In the genomic region with DNA sequence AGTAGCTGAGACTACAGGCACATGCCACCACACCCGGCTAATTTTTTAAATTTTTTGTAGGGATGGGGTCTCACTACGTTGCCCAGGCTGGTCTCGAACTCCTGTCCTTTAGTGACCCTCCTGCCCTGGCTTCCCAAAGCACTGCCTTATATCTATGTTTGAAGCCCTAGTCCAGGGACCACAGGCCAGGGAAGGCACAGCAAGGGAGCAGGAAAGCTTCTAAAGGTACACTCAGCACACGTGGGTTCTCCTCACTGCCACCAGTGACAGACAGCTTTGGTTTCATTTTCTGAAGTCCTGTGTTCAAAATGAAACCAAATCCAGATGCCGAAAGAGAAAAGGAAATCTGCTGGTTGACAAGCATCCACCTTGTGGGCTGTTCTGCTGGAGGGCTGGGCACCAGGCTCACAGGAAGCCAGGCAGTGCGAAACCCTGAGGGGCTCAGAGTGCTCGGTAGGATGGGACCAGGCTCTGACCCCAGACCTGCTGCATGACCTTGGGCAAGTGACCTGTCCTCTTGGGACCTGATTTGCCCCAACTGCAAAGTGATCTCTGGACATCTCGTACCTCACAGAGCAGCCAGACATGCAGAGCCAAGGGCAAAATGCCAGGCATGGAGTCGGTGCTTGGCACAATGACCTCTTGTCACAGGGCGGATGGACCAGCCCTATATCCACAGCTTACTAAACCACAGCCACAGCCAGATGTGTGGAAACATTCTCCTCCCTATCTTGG, we compare ENCODE assay signal across 8 cellular contexts. TPM values are rescaled to one million over a fixed set of nuclear protein-coding genes. Genes with fewer than 3 reads are reported as not detected.
DNase-seq lines count a peak whose midpoint lies in the region; ATAC-seq, FAIRE-seq and TF ChIP-seq lines count a peak whose summit lies in the region.

No MANE protein-coding gene starts in this region.

- POLR2A ChIA-PET in K562 (lab: Yijun Ruan, JAX): interaction anchor here (0.7 to 0.9 kb wide), 2 partner anchors 9 to 210 kb away, joined by 3 to 5 read pairs; no protein-coding TSS in a partner anchor

- in situ Hi-C loops in K562 (cut with MboI): no loop called here

- no peak overlapping the region for H2AFZ ChIP-seq in Karpas-422 (ENCODE audit: low read length)
- no peak overlapping the region for H2AFZ ChIP-seq in K562 (ENCODE audit: low read depth, low read length)
- no peak overlapping the region for H2AFZ ChIP-seq in mesenchymal stem cell (ENCODE audit: low read depth, low read length)

- H3K4me1 ChIP-seq in Karpas-422 (ENCODE audit: low read length) (peaks cover 38% of the 10 kb centered on the region), K562 (replicated peaks in 1 of 2; ENCODE audit: control insufficient read depth in 2 of 2, insufficient read depth in 2 of 2, low read length in 2 of 2) (peaks cover 19 to 35% of the 10 kb centered on the region in 2 experiments; a peak in 4 of 5 replicates), mesenchymal stem cell (ENCODE audit: control insufficient read depth, insufficient read depth, low read depth, low read length) (peaks cover 25% of the 10 kb centered on the region)

- H3K9me3 Mint-ChIP-seq in mesothelial cell of epicardium: no peaks in the 10 kb centered on the region

- TF ChIP-seq CTCF in AG10803 (conservative IDR thresholded peaks at IDR 0.05; ENCODE audit: low read length) (no peak), K562 (IDR thresholded peaks at IDR 0.05 in 2 of 3, conservative IDR thresholded peaks at IDR 0.05 in 1 of 3; ENCODE audit: insufficient read depth in 2 of 3, low read depth in 1 of 3, low read length in 3 of 3) (no peak), D721Med (IDR thresholded peaks at IDR 0.05; ENCODE audit: insufficient read depth, missing control alignments) (no peak), mesothelial cell of epicardium (IDR thresholded peaks at IDR 0.05; ENCODE audit: unreplicated experiment) (no peak)

- FAIRE-seq in K562 (lab: Jason Lieb, UNC) (no peak), D721Med (lab: Jason Lieb, UNC) (no peak)

- H3K14ac ChIP-seq in mesenchymal stem cell (ENCODE audit: low read length in 2 of 2): no peak overlapping the region

- H3K4me1 Mint-ChIP-seq in mesothelial cell of epicardium: peaks cover 21% of the 10 kb centered on the region

- peaks cover 1% of the 10 kb centered on the region; the same call in 1 of the 2 replicates for H4K20me1 ChIP-seq in Karpas-422 (ENCODE audit: insufficient read depth, low read depth, low read length)
- H4K20me1 ChIP-seq in K562 (replicated peaks; ENCODE audit: control insufficient read depth, insufficient read depth, low read length): peaks cover 11% of the 10 kb centered on the region; the same call in 1 of the 2 replicates

- TF ChIP-seq RAD21 in K562 (CRISPR knock-in tag; conservative IDR thresholded peaks at IDR 0.05 in 1 of 2, IDR thresholded peaks at IDR 0.05 in 1 of 2): no peak

- peak overlapping the region; percentile 2 for H3K4me2 ChIP-seq in Karpas-422 (ENCODE audit: low read depth, low read length, poor library complexity, severe bottlenecking)
- H3K4me2 ChIP-seq in K562 (ENCODE audit: insufficient read depth, low read length): peak overlapping the region; percentile 29
- H3K4me2 ChIP-seq in mesenchymal stem cell (ENCODE audit: low read length, poor library complexity, severe bottlenecking): no peak overlapping the region

- no peak for TF ChIP-seq POLR2A in K562 (conservative IDR thresholded peaks at IDR 0.05)

- no peak overlapping the region for H3K23ac ChIP-seq in mesenchymal stem cell (ENCODE audit: low read length in 2 of 2)

- H2AK5ac ChIP-seq in mesenchymal stem cell (ENCODE audit: low read length, severe bottlenecking): peak overlapping the region; percentile 50

- peak overlapping the region in 1 of 2 experiments; percentile 0 for H2BK12ac ChIP-seq in mesenchymal stem cell (ENCODE audit: low read length in 2 of 2)

- CTCF ChIA-PET in K562 (lab: Yijun Ruan, JAX; ENCODE audit: low intra/inter-chr PET ratio): interaction anchor here (5.2 kb wide), 1 partner anchor 288 kb away, joined by 58 read pairs; no protein-coding TSS in a partner anchor

- H2BK5ac ChIP-seq in mesenchymal stem cell (ENCODE audit: low read depth, low read length, poor library complexity, severe bottlenecking): no peak overlapping the region

- H3K9me3 ChIP-seq in Karpas-422 (ENCODE audit: low read length) (no peaks in the 10 kb centered on the region), K562 (replicated peaks; ENCODE audit: control insufficient read depth, insufficient read depth, low read depth, low read length) (no peaks in the 10 kb centered on the region), mesenchymal stem cell (ENCODE audit: control insufficient read depth, low read length) (no peaks in the 10 kb centered on the region)

- H3K18ac ChIP-seq in mesenchymal stem cell (ENCODE audit: low read depth in 1 of 2, low read length in 2 of 2): no peak overlapping the region

- 41% methylated on average over 10 of the region's 10 CpGs for WGBS in K562 (ENCODE audit: insufficient coverage, low coverage, missing lambda C conversion rate)
- 86% methylated on average over 10 of the region's 10 CpGs for WGBS in mesenchymal stem cell

- no peak overlapping the region for H4K91ac ChIP-seq in mesenchymal stem cell (ENCODE audit: low read length)

- no peaks in the 10 kb centered on the region for H3K9me1 ChIP-seq in K562 (ENCODE audit: control insufficient read depth, insufficient read depth, low read length)

- H3K79me2 ChIP-seq in Karpas-422 (ENCODE audit: low read length) (no peaks in the 10 kb centered on the region), K562 (ENCODE audit: control insufficient read depth, insufficient read depth, low read length) (peaks cover 19% of the 10 kb centered on the region)

- H4K8ac ChIP-seq in mesenchymal stem cell (ENCODE audit: low read length): no peak overlapping the region

- no peak overlapping the region for H3K27ac ChIP-seq in Karpas-422 (ENCODE audit: low read length)
- H3K27ac ChIP-seq in K562 (ENCODE audit: extremely low read depth, low read depth, low read length): no peak overlapping the region
- H3K27ac ChIP-seq in mesenchymal stem cell (ENCODE audit: low read length, poor library complexity, severe bottlenecking): no peak overlapping the region

- H3K4ac ChIP-seq in mesenchymal stem cell (ENCODE audit: low read depth in 1 of 2, low read length in 2 of 2): no peak overlapping the region

- no peaks in the 10 kb centered on the region for H3K27me3 Mint-ChIP-seq in mesothelial cell of epicardium (ENCODE audit: low read depth)

- H3K9ac ChIP-seq in Karpas-422 (ENCODE audit: low read length): no peak overlapping the region; the same call in 1 of the 2 replicates
- H3K9ac ChIP-seq in K562 (ENCODE audit: insufficient read depth in 1 of 2, low read depth in 2 of 2, low read length in 2 of 2): peak overlapping the region in 1 of 2 experiments; percentile 44; a peak in 1 of 4 replicates
- peak overlapping the region; percentile 21 for H3K9ac ChIP-seq in mesenchymal stem cell (ENCODE audit: low read length)

- intact Hi-C loops in K562 (cut with micrococcal nuclease): loop anchor here (10.0 kb wide), 2 partner anchors 54 to 124 kb away; no protein-coding TSS in a partner anchor

- ATAC-seq in K562 (no peak), GM21786 (IDR thresholded peaks at IDR 0.05; ENCODE audit: unreplicated experiment) (no peak)

- no peaks in the 10 kb centered on the region for H3K9me2 ChIP-seq in Karpas-422 (replicated peaks; ENCODE audit: insufficient read depth, low read length)

- TF ChIP-seq EP300 in K562 (IDR thresholded peaks at IDR 0.05; ENCODE audit: low read length): no peak

- no peak overlapping the region for H2BK15ac ChIP-seq in mesenchymal stem cell (ENCODE audit: low read depth, poor library complexity, severe bottlenecking)

- H3K4me3 Mint-ChIP-seq in mesothelial cell of epicardium: no peak overlapping the region

- no TSS peak for BruUV-seq in K562 (replicated peaks; lab: Mats Ljungman, UMichigan)

- no peaks in the 10 kb centered on the region for H3K36me3 Mint-ChIP-seq in mesothelial cell of epicardium

- peak; percentile 50 for DNase-seq in AG10803 (ENCODE audit: low read depth)
- no peak for DNase-seq in Karpas-422
- no peak for DNase-seq in K562 (ENCODE audit: extremely low read depth in 1 of 4, low spot score in 3 of 4)
- no peak for DNase-seq in mesenchymal stem cell
- DNase-seq in D721Med (ENCODE audit: insufficient read length, low spot score): no peak
- DNase-seq in mesothelial cell of epicardium (ENCODE audit: low spot score in 2 of 2, unreplicated experiment in 2 of 2): no peak
- no peak for DNase-seq in HT-29 (ENCODE audit: low spot score)

- H3K27me3 ChIP-seq in Karpas-422 (ENCODE audit: low read length): no peaks in the 10 kb centered on the region
- peaks cover 0 to 14% of the 10 kb centered on the region in 2 experiments; a peak in 1 of 5 replicates for H3K27me3 ChIP-seq in K562 (ENCODE audit: control insufficient read depth in 2 of 2, insufficient read depth in 2 of 2, low read length in 2 of 2)
- H3K27me3 ChIP-seq in mesenchymal stem cell (ENCODE audit: control insufficient read depth in 1 of 2, insufficient read depth in 1 of 2, low read length in 2 of 2): peaks cover 0 to 13% of the 10 kb centered on the region in 2 experiments

- no peak overlapping the region for H2BK120ac ChIP-seq in mesenchymal stem cell (ENCODE audit: low read depth, low read length)

- H3K27ac Mint-ChIP-seq in mesothelial cell of epicardium: no peak overlapping the region

- H3K36me3 ChIP-seq in Karpas-422 (ENCODE audit: insufficient read depth, low read length) (no peaks in the 10 kb centered on the region), K562 (ENCODE audit: control insufficient read depth, insufficient read depth, low read length) (peaks cover 4% of the 10 kb centered on the region; the same call in 1 of the 3 replicates), mesenchymal stem cell (ENCODE audit: control insufficient read depth in 1 of 2, insufficient read depth in 2 of 2, low read depth in 1 of 2, low read length in 2 of 2) (peaks cover 0 to 10% of the 10 kb centered on the region in 2 experiments)

- no peaks in the 10 kb centered on the region for H3K79me1 ChIP-seq in mesenchymal stem cell (replicated peaks; ENCODE audit: low read length, poor library complexity, severe bottlenecking)

- 0 out of 2 replicates have a peak overlapping the region, but pooled peaks have one; percentile 5 for H3K4me3 ChIP-seq in AG10803 (ENCODE audit: low read length)
- H3K4me3 ChIP-seq in Karpas-422 (ENCODE audit: low read length): no peak overlapping the region; the same call in 1 of the 2 replicates
- H3K4me3 ChIP-seq in K562: no peak overlapping the region
- peak overlapping the region in 1 of 2 experiments; percentile 65 for H3K4me3 ChIP-seq in mesenchymal stem cell (ENCODE audit: insufficient read depth in 1 of 2, low read depth in 1 of 2, low read length in 2 of 2)

RNA-seq across cellular contexts. Expression of gene SOCS1, which starts 2.7 kb away (rescaled TPM):
- total RNA-seq in Karpas-422 (2014; rRNA removed; shearing (Covaris generic); ENCODE audit: low replicate concordance): 2.9 and 8.1 TPM in 2 replicates
- total RNA-seq in K562 (2011; cell fraction: chromatin; rRNA removed; ENCODE audit: low replicate concordance): 6.9 and 32.4 TPM in 2 replicates
- 49.0 and 69.4 TPM in 2 replicates for total RNA-seq in K562 (2011; cell fraction: nucleolus; rRNA removed)
- total RNA-seq in K562 (2011; cell fraction: nucleoplasm; rRNA removed): 25.5 and 31.5 TPM in 2 replicates
- total RNA-seq in K562 (2014; rRNA removed) (2.9 and 3.3 TPM in 2 replicates), K562 (2014; rRNA removed; fragmentation: Illumina TruSeq; extraction: Trizol) (0.29 and 0.44 TPM in 2 replicates), K562 (2015; rRNA removed; fragmentation: Illumina TruSeq; extraction: Trizol) (1.8 and 2.3 TPM in 2 replicates), K562 (2021) (7.1 and 7.5 TPM in 2 replicates), mesothelial cell of epicardium (11.2 to 12.3 TPM (median 11.7 TPM) in 3 replicates)
- polyA plus RNA-seq in K562 (2011; rRNA removed) (3.8 and 6.4 TPM in 2 replicates), K562 (2014; fragmentation: Illumina TruSeq; extraction: Trizol) (1.1 and 1.4 TPM in 2 replicates), K562 (2014; fragmentation: Nextera tagmentation; extraction: Ambion mirVana) (under 1 TPM; 0.04 to 0.10 TPM), K562 (2014; rRNA removed) (6.2 and 7.2 TPM in 2 replicates)
- polyA plus RNA-seq in K562 (2011; cell fraction: cytosol; rRNA removed): 11.2 and 23.7 TPM in 2 replicates
- 30.0 and 38.3 TPM in 2 replicates for polyA plus RNA-seq in K562 (2011; cell fraction: nucleus; rRNA removed)
- 8.5 and 19.6 TPM in 2 replicates for polyA plus RNA-seq in K562 (2012)
- polyA minus RNA-seq in K562 (2011; rRNA and poly(A)+ RNA removed): 1.2 and 1.6 TPM in 2 replicates
- 6.1 and 17.1 TPM in 2 replicates for polyA minus RNA-seq in K562 (2011; cell fraction: cytosol; rRNA and poly(A)+ RNA removed)
- 33.7 and 41.5 TPM in 2 replicates for polyA minus RNA-seq in K562 (2011; cell fraction: nucleus; rRNA and poly(A)+ RNA removed)
- 22.8 TPM for polyA plus RNA-seq in mesenchymal stem cell (2013, experiment 1 of 2)
- 21.9 TPM for polyA plus RNA-seq in mesenchymal stem cell (2013, experiment 2 of 2)
- total RNA-seq in HT-29 (2014; rRNA removed; shearing (Covaris generic)): 1.2 and 1.3 TPM in 2 replicates

RNA-seq across cellular contexts. Expression of gene TNP2, which starts 10.4 kb away (rescaled TPM):
- total RNA-seq in Karpas-422 (2014; rRNA removed; shearing (Covaris generic); ENCODE audit: low replicate concordance): not detected in 2 replicates
- not detected in 2 replicates for total RNA-seq in K562 (2011; cell fraction: chromatin; rRNA removed; ENCODE audit: low replicate concordance)
- not detected in 2 replicates for total RNA-seq in K562 (2011; cell fraction: nucleolus; rRNA removed)
- total RNA-seq in K562 (2011; cell fraction: nucleoplasm; rRNA removed): not detected in 2 replicates
- total RNA-seq in K562 (2014; rRNA removed) (not detected in 2 replicates), K562 (2014; rRNA removed; fragmentation: Illumina TruSeq; extraction: Trizol) (not detected in 2 replicates), K562 (2015; rRNA removed; fragmentation: Illumina TruSeq; extraction: Trizol) (not detected in 2 replicates), K562 (2021) (not detected in 2 replicates), mesothelial cell of epicardium (not detected in 3 replicates)
- polyA plus RNA-seq in K562 (2011; rRNA removed) (not detected in 2 replicates), K562 (2014; fragmentation: Illumina TruSeq; extraction: Trizol) (not detected in 2 replicates), K562 (2014; fragmentation: Nextera tagmentation; extraction: Ambion mirVana) (not detected), K562 (2014; rRNA removed) (not detected in 2 replicates)
- polyA plus RNA-seq in K562 (2011; cell fraction: cytosol; rRNA removed): not detected in 2 replicates
- not detected in 2 replicates for polyA plus RNA-seq in K562 (2011; cell fraction: nucleus; rRNA removed)
- polyA plus RNA-seq in K562 (2012): not detected in 2 replicates
- not detected in 2 replicates for polyA minus RNA-seq in K562 (2011; rRNA and poly(A)+ RNA removed)
- not detected in 2 replicates for polyA minus RNA-seq in K562 (2011; cell fraction: cytosol; rRNA and poly(A)+ RNA removed)
- polyA minus RNA-seq in K562 (2011; cell fraction: nucleus; rRNA and poly(A)+ RNA removed): not detected in 2 replicates
- polyA plus RNA-seq in mesenchymal stem cell (2013, experiment 1 of 2): not detected
- not detected for polyA plus RNA-seq in mesenchymal stem cell (2013, experiment 2 of 2)
- not detected in 2 replicates for total RNA-seq in HT-29 (2014; rRNA removed; shearing (Covaris generic))

RNA-seq across cellular contexts. Expression of gene PRM3, which starts 14.7 kb away (rescaled TPM):
- not detected in 2 replicates for total RNA-seq in Karpas-422 (2014; rRNA removed; shearing (Covaris generic); ENCODE audit: low replicate concordance)
- not detected in 2 replicates for total RNA-seq in K562 (2011; cell fraction: chromatin; rRNA removed; ENCODE audit: low replicate concordance)
- total RNA-seq in K562 (2011; cell fraction: nucleolus; rRNA removed): not detected in 2 replicates
- total RNA-seq in K562 (2011; cell fraction: nucleoplasm; rRNA removed): not detected in 2 replicates
- not detected in 2 replicates for total RNA-seq in K562 (2014; rRNA removed)
- total RNA-seq in K562 (2014; rRNA removed; fragmentation: Illumina TruSeq; extraction: Trizol): not detected in 2 replicates
- total RNA-seq in K562 (2015; rRNA removed; fragmentation: Illumina TruSeq; extraction: Trizol): not detected in 2 replicates
- total RNA-seq in K562 (2021): not detected in 2 replicates
- not detected in 2 replicates for polyA plus RNA-seq in K562 (2011; rRNA removed)
- not detected in 2 replicates for polyA plus RNA-seq in K562 (2011; cell fraction: cytosol; rRNA removed)
- polyA plus RNA-seq in K562 (2011; cell fraction: nucleus; rRNA removed): not detected in 2 replicates
- not detected in 2 replicates for polyA plus RNA-seq in K562 (2012)
- polyA plus RNA-seq in K562 (2014; fragmentation: Illumina TruSeq; extraction: Trizol): not detected in 2 replicates
- not detected for polyA plus RNA-seq in K562 (2014; fragmentation: Nextera tagmentation; extraction: Ambion mirVana)
- not detected in 2 replicates for polyA plus RNA-seq in K562 (2014; rRNA removed)
- polyA minus RNA-seq in K562 (2011; rRNA and poly(A)+ RNA removed): not detected in 2 replicates
- polyA minus RNA-seq in K562 (2011; cell fraction: cytosol; rRNA and poly(A)+ RNA removed): not detected in 2 replicates
- not detected in 2 replicates for polyA minus RNA-seq in K562 (2011; cell fraction: nucleus; rRNA and poly(A)+ RNA removed)
- not detected for polyA plus RNA-seq in mesenchymal stem cell (2013, experiment 1 of 2)
- not detected for polyA plus RNA-seq in mesenchymal stem cell (2013, experiment 2 of 2)
- total RNA-seq in mesothelial cell of epicardium: not detected in 3 replicates
- total RNA-seq in HT-29 (2014; rRNA removed; shearing (Covaris generic)): not detected in 2 replicates

RNA-seq across cellular contexts. Expression of gene PRM2, which starts 17.6 kb away (rescaled TPM):
- not detected in 2 replicates for total RNA-seq in Karpas-422 (2014; rRNA removed; shearing (Covaris generic); ENCODE audit: low replicate concordance)
- not detected in 2 replicates for total RNA-seq in K562 (2011; cell fraction: chromatin; rRNA removed; ENCODE audit: low replicate concordance)
- total RNA-seq in K562 (2011; cell fraction: nucleolus; rRNA removed): not detected in 2 replicates
- not detected in 2 replicates for total RNA-seq in K562 (2011; cell fraction: nucleoplasm; rRNA removed)
- total RNA-seq in K562 (2014; rRNA removed) (not detected in 2 replicates), K562 (2014; rRNA removed; fragmentation: Illumina TruSeq; extraction: Trizol) (not detected in 2 replicates), K562 (2015; rRNA removed; fragmentation: Illumina TruSeq; extraction: Trizol) (not detected in 2 replicates), K562 (2021) (not detected in 2 replicates), mesothelial cell of epicardium (not detected in 3 replicates)
- polyA plus RNA-seq in K562 (2011; rRNA removed) (not detected in 2 replicates), K562 (2014; fragmentation: Illumina TruSeq; extraction: Trizol) (not detected in 2 replicates), K562 (2014; fragmentation: Nextera tagmentation; extraction: Ambion mirVana) (not detected), K562 (2014; rRNA removed) (not detected in 2 replicates)
- not detected in 2 replicates for polyA plus RNA-seq in K562 (2011; cell fraction: cytosol; rRNA removed)
- not detected in 2 replicates for polyA plus RNA-seq in K562 (2011; cell fraction: nucleus; rRNA removed)
- not detected in 2 replicates for polyA plus RNA-seq in K562 (2012)
- not detected in 2 replicates for polyA minus RNA-seq in K562 (2011; rRNA and poly(A)+ RNA removed)
- not detected in 2 replicates for polyA minus RNA-seq in K562 (2011; cell fraction: cytosol; rRNA and poly(A)+ RNA removed)
- not detected in 2 replicates for polyA minus RNA-seq in K562 (2011; cell fraction: nucleus; rRNA and poly(A)+ RNA removed)
- not detected for polyA plus RNA-seq in mesenchymal stem cell (2013, experiment 1 of 2)
- polyA plus RNA-seq in mesenchymal stem cell (2013, experiment 2 of 2): not detected
- not detected in 2 replicates for total RNA-seq in HT-29 (2014; rRNA removed; shearing (Covaris generic))

RNA-seq across cellular contexts. Expression of gene PRM1, which starts 22.4 kb away (rescaled TPM):
- not detected in 2 replicates for total RNA-seq in Karpas-422 (2014; rRNA removed; shearing (Covaris generic); ENCODE audit: low replicate concordance)
- total RNA-seq in K562 (2011; cell fraction: chromatin; rRNA removed; ENCODE audit: low replicate concordance): not detected in 2 replicates
- not detected in 2 replicates for total RNA-seq in K562 (2011; cell fraction: nucleolus; rRNA removed)
- total RNA-seq in K562 (2011; cell fraction: nucleoplasm; rRNA removed): not detected in 2 replicates
- total RNA-seq in K562 (2014; rRNA removed) (not detected in 2 replicates), K562 (2014; rRNA removed; fragmentation: Illumina TruSeq; extraction: Trizol) (not detected in 2 replicates), K562 (2015; rRNA removed; fragmentation: Illumina TruSeq; extraction: Trizol) (not detected in 2 replicates), K562 (2021) (not detected in 2 replicates), mesothelial cell of epicardium (not detected in 3 replicates)
- polyA plus RNA-seq in K562 (2011; rRNA removed) (not detected in 2 replicates), K562 (2014; fragmentation: Illumina TruSeq; extraction: Trizol) (not detected in 2 replicates), K562 (2014; fragmentation: Nextera tagmentation; extraction: Ambion mirVana) (not detected), K562 (2014; rRNA removed) (not detected in 2 replicates)
- polyA plus RNA-seq in K562 (2011; cell fraction: cytosol; rRNA removed): not detected in 2 replicates
- not detected in 2 replicates for polyA plus RNA-seq in K562 (2011; cell fraction: nucleus; rRNA removed)
- not detected in 2 replicates for polyA plus RNA-seq in K562 (2012)
- polyA minus RNA-seq in K562 (2011; rRNA and poly(A)+ RNA removed): not detected in 2 replicates
- polyA minus RNA-seq in K562 (2011; cell fraction: cytosol; rRNA and poly(A)+ RNA removed): not detected in 2 replicates
- polyA minus RNA-seq in K562 (2011; cell fraction: nucleus; rRNA and poly(A)+ RNA removed): not detected in 2 replicates
- polyA plus RNA-seq in mesenchymal stem cell (2013, experiment 1 of 2): not detected
- polyA plus RNA-seq in mesenchymal stem cell (2013, experiment 2 of 2): not detected
- not detected in 2 replicates for total RNA-seq in HT-29 (2014; rRNA removed; shearing (Covaris generic))
